Comparison of ENCODE assay signal across 14 cellular contexts in genomic region chr12:6225630-6226001, GRCh38. TPM values are rescaled to one million over a fixed set of nuclear protein-coding genes. Genes with fewer than 3 reads are reported as not detected.
A peak's percentile ranks its signal among the peaks of the same experiment; 100 is the strongest.
DNase-seq lines count a peak whose midpoint lies in the region; ATAC-seq and TF ChIP-seq lines count a peak whose summit lies in the region.
"Had no signal": no experiment of that assay in that cellular context is flagged by ENCODE, and none has a peak within 500 bp of the region (broad histone marks: within the 10 kb centered on the region; RNA-seq: fewer than 3 reads in every experiment).

No MANE protein-coding gene starts in this region.

- H3K27me3 ChIP-seq in heart left ventricle (no peaks in the 10 kb centered on the region), uterus (no peaks in the 10 kb centered on the region)

- no peaks in the 10 kb centered on the region for H3K27me3 Mint-ChIP-seq in osteocyte (ENCODE audit: unreplicated experiment)
- H3K27me3 Mint-ChIP-seq in glutamatergic neuron (ENCODE audit: unreplicated experiment) = peaks cover 2% of the 10 kb centered on the region
- H3K27me3 Mint-ChIP-seq: activated CD4-positive, alpha-beta T cell treated with anti-CD3 and anti-CD28 coated beads for 36 hours had no signal

- no peak for DNase-seq in heart left ventricle
- no peak for DNase-seq in left ventricle myocardium superior
- peak; percentile 38 for DNase-seq in fibroblast of peridontal ligament (ENCODE audit: extremely low read depth)
- DNase-seq in osteocyte (ENCODE audit: extremely low spot score, unreplicated experiment) = no peak
- no peak for DNase-seq in uterus
- DNase-seq in glutamatergic neuron = no peak
- DNase-seq: activated CD4-positive, alpha-beta T cell treated with anti-CD3 and anti-CD28 coated beads for 36 hours; activated gamma-delta T cell treated with Interleukin-2 at 50 U/mL for 16 hours; effector CD4-positive, alpha-beta T cell; NCI-H1092 treated with DMSO at 0.1 percent for 48 hours; NCI-H524 treated with DMSO at 0.1 percent for 48 hours; SK-N-SH had no signal

- H3K9me3 Mint-ChIP-seq in osteocyte (ENCODE audit: unreplicated experiment) = no peaks in the 10 kb centered on the region
- H3K9me3 Mint-ChIP-seq in glutamatergic neuron (ENCODE audit: unreplicated experiment) = peaks cover 5% of the 10 kb centered on the region

- H3K27ac ChIP-seq in heart left ventricle (peak overlapping the region; percentile 67 to 96 (median 88)), uterus (peak overlapping the region; percentile 86 to 96)

- H3K4me1 ChIP-seq in heart left ventricle = peaks cover 22 to 100% (median 91%) of the 10 kb centered on the region in 12 donors
- H3K4me1 ChIP-seq in uterus = peaks cover 49 to 56% of the 10 kb centered on the region in 2 donors

- no peak overlapping the region for H3K4me3 Mint-ChIP-seq in osteocyte (ENCODE audit: unreplicated experiment)
- no peak overlapping the region for H3K4me3 Mint-ChIP-seq in glutamatergic neuron (ENCODE audit: unreplicated experiment)
- H3K4me3 Mint-ChIP-seq: activated CD4-positive, alpha-beta T cell treated with anti-CD3 and anti-CD28 coated beads for 36 hours had no signal

- H3K36me3 Mint-ChIP-seq in osteocyte (ENCODE audit: unreplicated experiment) = peaks cover 2% of the 10 kb centered on the region
- no peaks in the 10 kb centered on the region for H3K36me3 Mint-ChIP-seq in glutamatergic neuron (ENCODE audit: unreplicated experiment)

- H3K4me3 ChIP-seq in heart left ventricle = peak overlapping the region in 7 of 12 donors; percentile 12 to 34 (median 24)
- H3K4me3 ChIP-seq in uterus = no peak overlapping the region

- ATAC-seq in heart left ventricle = no peak
- ATAC-seq in left ventricle myocardium superior = no peak
- no peak for ATAC-seq in GM19395 (IDR thresholded peaks at IDR 0.05; ENCODE audit: unreplicated experiment)
- no peak for ATAC-seq in GM18858 (IDR thresholded peaks at IDR 0.05; ENCODE audit: unreplicated experiment)
- ATAC-seq: activated CD4-positive, alpha-beta T cell treated with anti-CD3 and anti-CD28 coated beads for 36 hours had no signal

- intact Hi-C loops in heart left ventricle (cut with DNase I) (loop anchor here in 2 of 10 donors (2.0 to 5.0 kb wide), 2 partner anchors 21 to 52 kb away; no protein-coding TSS in a partner anchor), left ventricle myocardium superior (cut with micrococcal nuclease) (no loop called here), uterus (cut with DNase I; ENCODE audit: low total_unique reads) (no loop called here)

- TF ChIP-seq CTCF in heart left ventricle (IDR thresholded peaks at IDR 0.05) = no peak
- no peak for TF ChIP-seq CTCF in osteocyte (IDR thresholded peaks at IDR 0.05)
- no peak for TF ChIP-seq CTCF in uterus (IDR thresholded peaks at IDR 0.05)
- TF ChIP-seq CTCF in glutamatergic neuron (IDR thresholded peaks at IDR 0.05; ENCODE audit: partially characterized antibody, unreplicated experiment) = no peak

- H3K9me3 ChIP-seq in heart left ventricle = no peaks in the 10 kb centered on the region
- no peaks in the 10 kb centered on the region for H3K9me3 ChIP-seq in uterus
- H3K9me3 ChIP-seq: SK-N-SH had no signal

- WGBS in heart left ventricle, 4 donors = 48 to 63% (median 48%) methylated on average over 5 of the region's 5 CpGs

- TF ChIP-seq POLR2A in heart left ventricle (IDR thresholded peaks at IDR 0.05) (no peak), uterus (IDR thresholded peaks at IDR 0.05) (no peak)

- peak overlapping the region; percentile 82 for H3K27ac Mint-ChIP-seq in osteocyte (ENCODE audit: unreplicated experiment)
- no peak overlapping the region for H3K27ac Mint-ChIP-seq in glutamatergic neuron (ENCODE audit: unreplicated experiment)
- H3K27ac Mint-ChIP-seq: activated CD4-positive, alpha-beta T cell treated with anti-CD3 and anti-CD28 coated beads for 36 hours had no signal

- H3K36me3 ChIP-seq in heart left ventricle (peaks cover 0 to 40% (median 3%) of the 10 kb centered on the region in 9 donors), uterus (no peaks in the 10 kb centered on the region)

- H3K4me1 Mint-ChIP-seq in osteocyte (ENCODE audit: unreplicated experiment) = peaks cover 72% of the 10 kb centered on the region
- peaks cover 14% of the 10 kb centered on the region for H3K4me1 Mint-ChIP-seq in glutamatergic neuron (ENCODE audit: low read depth, unreplicated experiment)

RNA-seq across cellular contexts. Expression of gene CD9, which starts 25.4 kb away (rescaled TPM):
- total RNA-seq in heart left ventricle (10 to 100 TPM; 29.9 to 96.1 (median 54.7) TPM), left ventricle myocardium superior (39.2 TPM), osteocyte (77.1 and 84.5 TPM in 2 replicates), uterus (100 to 1,000 TPM; 161 to 275 (median 207) TPM), glutamatergic neuron (ENCODE audit: unreplicated experiment) (17.6 TPM)
- polyA plus RNA-seq in heart left ventricle = 10 to 100 TPM; 63.2 to 87.4 TPM

Comparison
In these comparisons a context has a peak if more than half of its experiments do, and no peak if none do; other contexts are left out.
1. H3K4me3 ChIP-seq: peak in heart left ventricle (7 of 12); none in uterus (0 of 2).